In genomic region chr12:108620236-108620879, GRCh38 we compare ENCODE assay signal across 15 cellular contexts. TPM values are rescaled to one million over a fixed set of nuclear protein-coding genes. Genes with fewer than 3 reads are reported as not detected.
A peak's percentile ranks its signal among the peaks of the same experiment; 100 is the strongest.
DNase-seq lines count a peak whose midpoint lies in the region; ATAC-seq and TF ChIP-seq lines count a peak whose summit lies in the region.
"Had no signal": no experiment of that assay in that cellular context is flagged by ENCODE, and none has a peak within 500 bp of the region (broad histone marks: within the 10 kb centered on the region; RNA-seq: fewer than 3 reads in every experiment).

No MANE protein-coding gene starts in this region.

- peaks cover 53% of the 10 kb centered on the region for H3K4me1 Mint-ChIP-seq in CD14-positive monocyte
- peaks cover 60% of the 10 kb centered on the region for H3K4me1 Mint-ChIP-seq in activated naive CD8-positive, alpha-beta T cell treated with anti-CD3 and anti-CD28 coated beads, Interleukin-2, amount 50 U/mL, for 24 hours
- peaks cover 26% of the 10 kb centered on the region for H3K4me1 Mint-ChIP-seq in mesothelial cell of epicardium

- TF ChIP-seq CTCF in CD14-positive monocyte (IDR thresholded peaks at IDR 0.05) (no peak), mesothelial cell of epicardium (IDR thresholded peaks at IDR 0.05; ENCODE audit: unreplicated experiment) (no peak)

- intact Hi-C loops in CD14-positive monocyte (cut with micrococcal nuclease), result loop anchor here (10.0 kb wide), 2 partner anchors 306 to 474 kb away; partner anchors contain the start of genes ALKBH2 (in 1 of the 2) and UNG (in 1 of the 2)

- peaks cover 8 to 14% (median 9%) of the 10 kb centered on the region in 7 donors for H3K9me3 Mint-ChIP-seq in CD14-positive monocyte
- peaks cover 11% of the 10 kb centered on the region for H3K9me3 Mint-ChIP-seq in activated naive CD8-positive, alpha-beta T cell treated with anti-CD3 and anti-CD28 coated beads, Interleukin-2, amount 50 U/mL, for 24 hours
- H3K9me3 Mint-ChIP-seq in mesothelial cell of epicardium, result peaks cover 5% of the 10 kb centered on the region

- peaks cover 76% of the 10 kb centered on the region in 2 donors for H3K36me3 Mint-ChIP-seq in CD14-positive monocyte
- H3K36me3 Mint-ChIP-seq in activated naive CD8-positive, alpha-beta T cell treated with anti-CD3 and anti-CD28 coated beads, Interleukin-2, amount 50 U/mL, for 24 hours (ENCODE audit: low read depth), result peaks cover 40% of the 10 kb centered on the region
- no peaks in the 10 kb centered on the region for H3K36me3 Mint-ChIP-seq in mesothelial cell of epicardium

- ATAC-seq in activated naive CD8-positive, alpha-beta T cell treated with anti-CD3 and anti-CD28 coated beads, Interleukin-2, amount 50 U/mL, for 24 hours, result no peak

- peak overlapping the region; percentile 92 to 100 (median 97) for H3K27ac Mint-ChIP-seq in CD14-positive monocyte
- H3K27ac Mint-ChIP-seq in activated naive CD8-positive, alpha-beta T cell treated with anti-CD3 and anti-CD28 coated beads, Interleukin-2, amount 50 U/mL, for 24 hours, result peak overlapping the region; percentile 8
- peak overlapping the region; percentile 35 for H3K27ac Mint-ChIP-seq in mesothelial cell of epicardium

- no peak for DNase-seq in CD14-positive monocyte (ENCODE audit: low spot score)
- peak; percentile 52 for DNase-seq in HCEC 1CT
- DNase-seq in activated naive CD8-positive, alpha-beta T cell treated with anti-CD3 and anti-CD28 coated beads, Interleukin-2, amount 50 U/mL, for 24 hours, result no peak
- DNase-seq in mesothelial cell of epicardium (ENCODE audit: low spot score in 2 of 2, unreplicated experiment in 2 of 2), result no peak
- DNase-seq in midbrain (lab: John Stamatoyannopoulos, UW), result no peak
- no peak for DNase-seq in epidermal melanocyte (ENCODE audit: insufficient read length, low spot score)
- DNase-seq in stimulated activated CD4-positive, alpha-beta T cell treated with anti-CD3 and anti-CD28 coated beads, Interleukin-4, amount 100 ng/mL, for 4 hours, result no peak
- DNase-seq in NCI-H510A treated with DMSO at 0.1 percent for 48 hours (lab: John Stamatoyannopoulos, UW), result no peak
- DNase-seq: Calu3, colonic mucosa, naive B cell, NCI-H2171 had no signal

- peaks cover 0 to 2% (median 0%) of the 10 kb centered on the region in 3 donors for H3K27me3 Mint-ChIP-seq in CD14-positive monocyte (ENCODE audit: low read depth in 3 of 3)
- H3K27me3 Mint-ChIP-seq in activated naive CD8-positive, alpha-beta T cell treated with anti-CD3 and anti-CD28 coated beads, Interleukin-2, amount 50 U/mL, for 24 hours, result no peaks in the 10 kb centered on the region
- H3K27me3 Mint-ChIP-seq in mesothelial cell of epicardium (ENCODE audit: low read depth), result no peaks in the 10 kb centered on the region
- H3K27me3 Mint-ChIP-seq: naive B cell had no signal

- H3K4me3 Mint-ChIP-seq in CD14-positive monocyte (no peak overlapping the region), mesothelial cell of epicardium (no peak overlapping the region)
- no peak overlapping the region for H3K4me3 Mint-ChIP-seq in activated naive CD8-positive, alpha-beta T cell treated with anti-CD3 and anti-CD28 coated beads, Interleukin-2, amount 50 U/mL, for 24 hours
- H3K4me3 Mint-ChIP-seq: T-helper 2 cell treated with Interferon-gamma antibody and Interleukin-4, amounts not matched to agents 5 μg/mL and 100 μg/mL, for 36 hours had no signal

RNA-seq across cellular contexts. Expression of gene SELPLG, which starts 13.3 kb away (rescaled TPM):
- polyA plus RNA-seq in CD14-positive monocyte, result 100 to 1,000 TPM; 247 to 349 TPM
- 0.33 to 0.47 TPM in 2 of 3 replicates, not detected in the other for total RNA-seq in mesothelial cell of epicardium

RNA-seq across cellular contexts. Expression of gene TMEM119, which starts 22.5 kb away (rescaled TPM):
- under 1 TPM; 0.18 to 0.56 TPM for polyA plus RNA-seq in CD14-positive monocyte
- total RNA-seq in mesothelial cell of epicardium, result 37.6 to 43.2 TPM (median 41.2 TPM) in 3 replicates
- total RNA-seq: activated CD8-positive, alpha-beta memory T cell treated with anti-CD3 and anti-CD28 coated beads for 36 hours; Calu3; glomerular endothelial cell had no signal

RNA-seq across cellular contexts. Expression of gene ISCU, which starts 58.0 kb away (rescaled TPM):
- 100 to 1,000 TPM; 111 to 114 TPM for polyA plus RNA-seq in CD14-positive monocyte
- 64.9 to 66.0 TPM (median 65.8 TPM) in 3 replicates for total RNA-seq in mesothelial cell of epicardium

RNA-seq across cellular contexts. Expression of gene SART3, which starts 59.4 kb away (rescaled TPM):
- 10 to 100 TPM; 10.3 to 20.6 TPM for polyA plus RNA-seq in CD14-positive monocyte
- 77.7 to 82.5 TPM (median 77.7 TPM) in 3 replicates for total RNA-seq in mesothelial cell of epicardium

Comparison
In these comparisons a context has a peak if more than half of its experiments do, and no peak if none do; other contexts are left out.
1. H3K27ac Mint-ChIP-seq: peak in every context shown above with its lines; median percentile 97 in CD14-positive monocyte; 35 in mesothelial cell of epicardium; 8 in activated naive CD8-positive, alpha-beta T cell treated with anti-CD3 and anti-CD28 coated beads, Interleukin-2, amount 50 U/mL, for 24 hours.